Comparison of ENCODE assay signal across 25 cellular contexts in genomic region chrX:109199726-109200125, GRCh38.
A peak's percentile ranks its signal among the peaks of the same experiment; 100 is the strongest.
DNase-seq lines count a peak whose midpoint lies in the region; ATAC-seq and TF ChIP-seq lines count a peak whose summit lies in the region.
"Had no signal": no experiment of that assay in that cellular context is flagged by ENCODE, and none has a peak within 500 bp of the region (broad histone marks: within the 10 kb centered on the region; RNA-seq: fewer than 3 reads in every experiment).

No MANE protein-coding gene starts in this region.

- H3K9me2 ChIP-seq in HCT116 (ENCODE audit: insufficient read depth), result no peaks in the 10 kb centered on the region

- H3K9me3 ChIP-seq in HCT116 (ENCODE audit: control insufficient read depth in 1 of 2, insufficient read depth in 1 of 2, low read depth in 1 of 2, low read length in 2 of 2) (no peaks in the 10 kb centered on the region), smooth muscle cell (replicated peaks; ENCODE audit: low read depth) (no peaks in the 10 kb centered on the region)
- H3K9me3 ChIP-seq: esophagus squamous epithelium, sigmoid colon had no signal

- no peaks in the 10 kb centered on the region for H3K27me3 ChIP-seq in HCT116 (ENCODE audit: insufficient read depth, low read length)
- H3K27me3 ChIP-seq in smooth muscle cell (ENCODE audit: low read depth), result no peaks in the 10 kb centered on the region
- H3K27me3 ChIP-seq: esophagus squamous epithelium, hepatocyte, sigmoid colon had no signal

- H3K4me2 ChIP-seq in HCT116 (ENCODE audit: low read length), result peak overlapping the region; percentile 19; the same call in 1 of the 2 replicates
- H3K4me2 ChIP-seq in smooth muscle cell, result peak overlapping the region; percentile 49
- H3K4me2 ChIP-seq: hepatocyte had no signal

- H3K27ac ChIP-seq in HCT116 (ENCODE audit: low read depth, low read length), result no peak overlapping the region
- peak overlapping the region; percentile 27 for H3K27ac ChIP-seq in smooth muscle cell (ENCODE audit: low read depth)
- H3K27ac ChIP-seq: esophagus squamous epithelium, hepatocyte, sigmoid colon had no signal

- H2AFZ ChIP-seq in HCT116 (ENCODE audit: low read depth, low read length, poor library complexity, severe bottlenecking) (no peak overlapping the region), smooth muscle cell (ENCODE audit: low read depth) (peak overlapping the region; percentile 32)
- H2AFZ ChIP-seq: hepatocyte had no signal

- H3K4me1 Mint-ChIP-seq in activated naive CD4-positive, alpha-beta T cell treated with anti-CD3 and anti-CD28 coated beads, Interleukin-2, amount 10 ng/mL, durations not matched to agents 7 days and 5 days, result no peaks in the 10 kb centered on the region
- H3K4me1 Mint-ChIP-seq: IgD-negative memory B cell, immature natural killer cell had no signal

- H3K79me2 ChIP-seq in HCT116 (ENCODE audit: insufficient read depth, low read length), result no peaks in the 10 kb centered on the region
- H3K79me2 ChIP-seq in smooth muscle cell (ENCODE audit: low read depth), result no peaks in the 10 kb centered on the region
- H3K79me2 ChIP-seq: hepatocyte had no signal

- POLR2A ChIA-PET in HCT116 (lab: Charles Lee), result no interaction called here

- H3K9me3 Mint-ChIP-seq in activated naive CD4-positive, alpha-beta T cell treated with anti-CD3 and anti-CD28 coated beads, Interleukin-2, amount 10 ng/mL, durations not matched to agents 7 days and 5 days, result peaks cover 2% of the 10 kb centered on the region
- H3K9me3 Mint-ChIP-seq: effector memory CD8-positive, alpha-beta T cell had no signal

- intact Hi-C loops in HCT116 (cut with micrococcal nuclease), result no loop called here

- no TSS peak for BruUV-seq in HCT116 (replicated peaks; lab: Mats Ljungman, UMichigan)

- WGBS in smooth muscle cell (ENCODE audit: low lambda C conversion rate), result 15% methylated on average over 2 of the region's 2 CpGs

- H3K4me1 ChIP-seq in HCT116 (ENCODE audit: control insufficient read depth in 1 of 2, insufficient read depth in 2 of 2, low read length in 2 of 2) (0 out of 4 replicates have a peak, but pooled peaks cover 0 to 4% of the 10 kb centered on the region in 2 experiments), smooth muscle cell (ENCODE audit: low read depth) (no peaks in the 10 kb centered on the region)
- H3K4me1 ChIP-seq: esophagus squamous epithelium, sigmoid colon had no signal

- H3K27ac Mint-ChIP-seq in activated naive CD4-positive, alpha-beta T cell treated with anti-CD3 and anti-CD28 coated beads, Interleukin-2, amount 10 ng/mL, durations not matched to agents 7 days and 5 days, result no peak overlapping the region
- H3K27ac Mint-ChIP-seq: activated CD8-positive, alpha-beta T cell treated with anti-CD3 and anti-CD28 coated beads, Interleukin-2, amount 10 ng/mL, durations not matched to agents 7 days and 5 days; CD8-positive, alpha-beta T cell; effector memory CD8-positive, alpha-beta T cell; IgD-negative memory B cell; immature natural killer cell; progenitor cell of endocrine pancreas had no signal

- TF ChIP-seq RAD21 in HCT116 (IDR thresholded peaks at IDR 0.05; ENCODE audit: low read depth), result no peak

- H4K20me1 ChIP-seq in HCT116 (ENCODE audit: insufficient read depth) (no peaks in the 10 kb centered on the region), smooth muscle cell (ENCODE audit: low read depth) (no peaks in the 10 kb centered on the region)

- no peak overlapping the region for H3K4me3 ChIP-seq in HCT116 (replicated peaks in 1 of 2; ENCODE audit: low read depth in 1 of 2, low read length in 2 of 2)
- no peak overlapping the region for H3K4me3 ChIP-seq in astrocyte of the spinal cord (ENCODE audit: low read depth, low read length)
- no peak overlapping the region for H3K4me3 ChIP-seq in fibroblast of the aortic adventitia (ENCODE audit: low read depth, low read length)
- H3K4me3 ChIP-seq in smooth muscle cell, result no peak overlapping the region
- H3K4me3 ChIP-seq: esophagus squamous epithelium, hepatocyte, sigmoid colon had no signal

- H3K36me3 Mint-ChIP-seq in activated naive CD4-positive, alpha-beta T cell treated with anti-CD3 and anti-CD28 coated beads, Interleukin-2, amount 10 ng/mL, durations not matched to agents 7 days and 5 days, result no peaks in the 10 kb centered on the region
- H3K36me3 Mint-ChIP-seq: CD8-positive, alpha-beta T cell; IgD-negative memory B cell; immature natural killer cell had no signal

- H3K9ac ChIP-seq in HCT116 (ENCODE audit: low read length), result no peak overlapping the region
- H3K9ac ChIP-seq in smooth muscle cell (ENCODE audit: low read depth), result no peak overlapping the region

- ATAC-seq in HCT116, result no peak
- ATAC-seq: activated CD8-positive, alpha-beta T cell treated with anti-CD3 and anti-CD28 coated beads, Interleukin-2, amount 10 ng/mL, durations not matched to agents 7 days and 5 days; CD8-positive, alpha-beta T cell; effector memory CD8-positive, alpha-beta T cell; left ventricle myocardium superior had no signal

- DNase-seq in HCT116 (ENCODE audit: low read depth, low spot score) (no peak), astrocyte of the spinal cord (ENCODE audit: low read depth, low spot score) (peak; percentile 47), fibroblast of the aortic adventitia (ENCODE audit: low read depth) (peak; percentile 63), smooth muscle cell (lab: John Stamatoyannopoulos, UW; ENCODE audit: unreplicated experiment) (no peak), cerebellar cortex (ENCODE audit: low spot score) (no peak), NCI-H187 treated with DMSO at 0.1 percent for 48 hours (lab: John Stamatoyannopoulos, UW) (no peak)
- DNase-seq in activated naive CD4-positive, alpha-beta T cell treated with anti-CD3 and anti-CD28 coated beads, Interleukin-2, amount 10 ng/mL, durations not matched to agents 7 days and 5 days, result no peak
- DNase-seq: activated CD4-positive, CD25-positive, alpha-beta regulatory T cell treated with anti-CD3 and anti-CD28 coated beads, Interleukin-2, amount 50 U/mL, for 72 hours; activated CD8-positive, alpha-beta T cell treated with anti-CD3 and anti-CD28 coated beads, Interleukin-2, amount 10 ng/mL, durations not matched to agents 7 days and 5 days; aorta; CD8-positive, alpha-beta T cell; effector memory CD8-positive, alpha-beta T cell; esophagus squamous epithelium; GDM1; H7; immature natural killer cell; left ventricle myocardium superior; NCI-H1436 treated with DMSO at 0.1 percent for 48 hours; NCI-H2171 treated with DMSO at 0.1 percent for 48 hours; NCI-H526; Right ventricle myocardium superior; sigmoid colon had no signal

- no peak for TF ChIP-seq POLR2A in HCT116 (IDR thresholded peaks at IDR 0.05; ENCODE audit: borderline replicate concordance, extremely low read depth, insufficient read depth, insufficient read length)

- no peak overlapping the region for H3K4me3 Mint-ChIP-seq in activated naive CD4-positive, alpha-beta T cell treated with anti-CD3 and anti-CD28 coated beads, Interleukin-2, amount 10 ng/mL, durations not matched to agents 7 days and 5 days
- H3K4me3 Mint-ChIP-seq: activated CD8-positive, alpha-beta T cell treated with anti-CD3 and anti-CD28 coated beads, Interleukin-2, amount 10 ng/mL, durations not matched to agents 7 days and 5 days; CD8-positive, alpha-beta T cell; effector memory CD8-positive, alpha-beta T cell; IgD-negative memory B cell; immature natural killer cell had no signal

- RAD21 ChIA-PET in HCT116 (lab: Charles Lee; ENCODE audit: low non-redundant PET in 1 of 2, low total read pairs in 2 of 2, uncharacterized antibody in 2 of 2, unreplicated experiment in 2 of 2), result no interaction called here

- no peaks in the 10 kb centered on the region for H3F3A ChIP-seq in smooth muscle cell (ENCODE audit: low read depth)

- in situ Hi-C loops in astrocyte of the spinal cord (cut with HindIII; ENCODE audit: low sequenced_read_pairs), result no loop called here

- CTCF ChIA-PET in HCT116 (lab: Charles Lee), result no interaction called here
- CTCF ChIA-PET in activated naive CD4-positive, alpha-beta T cell treated with anti-CD3 and anti-CD28 coated beads, Interleukin-2, amount 10 ng/mL, durations not matched to agents 7 days and 5 days (lab: Charles Lee), result no interaction called here

- TF ChIP-seq CTCF in HCT116 (IDR thresholded peaks at IDR 0.05 in 2 of 3, conservative IDR thresholded peaks at IDR 0.05 in 1 of 3; ENCODE audit: borderline replicate concordance in 1 of 3, insufficient read depth in 1 of 3, low read depth in 2 of 3, low read length in 2 of 3) (no peak), astrocyte of the spinal cord (IDR thresholded peaks at IDR 0.05; ENCODE audit: low read depth, low read length) (no peak), fibroblast of the aortic adventitia (IDR thresholded peaks at IDR 0.05; ENCODE audit: insufficient read depth, low read length) (no peak), smooth muscle cell (IDR thresholded peaks at IDR 0.05; ENCODE audit: borderline replicate concordance, insufficient read depth, poor library complexity, severe bottlenecking) (no peak)

- H3K27me3 Mint-ChIP-seq in activated naive CD4-positive, alpha-beta T cell treated with anti-CD3 and anti-CD28 coated beads, Interleukin-2, amount 10 ng/mL, durations not matched to agents 7 days and 5 days, result no peaks in the 10 kb centered on the region
- H3K27me3 Mint-ChIP-seq: effector memory CD8-positive, alpha-beta T cell; IgD-negative memory B cell; progenitor cell of endocrine pancreas had no signal

- H3K36me3 ChIP-seq in HCT116 (ENCODE audit: control insufficient read depth in 1 of 2, insufficient read depth in 2 of 2, low read length in 2 of 2), result no peaks in the 10 kb centered on the region
- no peaks in the 10 kb centered on the region for H3K36me3 ChIP-seq in smooth muscle cell (ENCODE audit: low read depth)
- H3K36me3 ChIP-seq: esophagus squamous epithelium, sigmoid colon had no signal

TF ChIP-seq in HCT116, 20 proteins besides CTCF, POLR2A, EP300 and RAD21 (continues in another document):
- TF ChIP-seq EZH2 (IDR thresholded peaks at IDR 0.05) (no peak), ZBTB33 (IDR thresholded peaks at IDR 0.05; ENCODE audit: extremely low read depth, insufficient replicate concordance, low read length) (no peak), YY1 (IDR thresholded peaks at IDR 0.05; ENCODE audit: extremely low read depth, insufficient replicate concordance, low read depth, low read length) (no peak), ELF1 (IDR thresholded peaks at IDR 0.05; ENCODE audit: borderline replicate concordance, low read depth) (no peak)

Comparison
In these comparisons a context has a peak if more than half of its experiments do, and no peak if none do; other contexts are left out.
1. DNase-seq: peak in astrocyte of the spinal cord (single experiment) and fibroblast of the aortic adventitia (single experiment); none in HCT116 (single experiment), smooth muscle cell (single experiment), cerebellar cortex (single experiment), activated naive CD4-positive, alpha-beta T cell treated with anti-CD3 and anti-CD28 coated beads, Interleukin-2, amount 10 ng/mL, durations not matched to agents 7 days and 5 days (single experiment) and NCI-H187 treated with DMSO at 0.1 percent for 48 hours (single experiment).